32 cellular contexts compared by ENCODE assay signal in the genomic region with DNA sequence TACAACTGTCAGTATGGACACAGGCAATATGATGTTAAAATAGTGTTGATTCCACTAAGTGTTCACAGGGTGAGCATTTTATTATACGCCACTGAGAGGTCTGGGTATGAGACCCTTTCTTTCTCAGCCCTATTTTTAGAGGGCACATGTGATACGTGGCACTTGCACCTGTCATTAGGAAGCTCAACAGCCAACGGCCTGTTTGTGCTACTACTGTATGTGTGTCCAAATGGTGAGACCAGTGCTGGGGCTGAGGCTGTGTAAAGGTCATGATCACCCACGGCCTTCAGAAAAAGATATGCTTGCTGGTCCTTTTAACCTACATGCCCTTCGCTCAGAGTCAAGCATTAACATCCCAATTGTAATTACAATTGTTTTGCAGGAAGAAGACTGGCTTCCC.
DNase-seq lines count a peak whose midpoint lies in the region; ATAC-seq, FAIRE-seq and TF ChIP-seq lines count a peak whose summit lies in the region.
"Had no signal": no experiment of that assay in that cellular context is flagged by ENCODE, and none has a peak within 500 bp of the region (broad histone marks: within the 10 kb centered on the region; RNA-seq: fewer than 3 reads in every experiment).

No MANE protein-coding gene starts in this region.

- intact Hi-C loops in IMR-90 (cut with micrococcal nuclease): no loop called here

- H3K4me2 ChIP-seq in IMR-90 (ENCODE audit: low read depth, low read length) (no peak overlapping the region), H1 (ENCODE audit: insufficient read depth in 1 of 2, low read depth in 2 of 2, low read length in 2 of 2) (no peak overlapping the region)

- H2BK5ac ChIP-seq in IMR-90 (ENCODE audit: low read depth, low read length, poor library complexity, severe bottlenecking) (no peak overlapping the region), H1 (ENCODE audit: low read depth, low read length) (no peak overlapping the region)

- H3K4me3 ChIP-seq in IMR-90 (ENCODE audit: insufficient read depth, low read depth, low read length) (no peak overlapping the region), H1 (ENCODE audit: extremely low read depth in 1 of 4, insufficient read depth in 2 of 4, low read depth in 3 of 4, low read length in 4 of 4) (no peak overlapping the region)
- H3K4me3 ChIP-seq: dorsolateral prefrontal cortex, esophagus squamous epithelium, thoracic aorta had no signal

- H3K27ac ChIP-seq in IMR-90 (ENCODE audit: insufficient read depth, low read length) (no peak overlapping the region), H1 (ENCODE audit: low read depth, low read length) (no peak overlapping the region), foreskin keratinocyte (no peak overlapping the region)
- H3K27ac ChIP-seq: 22Rv1, brain microvascular endothelial cell, C4-2B, dorsolateral prefrontal cortex, esophagus squamous epithelium, thoracic aorta, VCaP had no signal

- CTCF ChIA-PET in IMR-90 (lab: Yijun Ruan, JAX): interaction anchor here (0.6 to 0.7 kb wide), 3 partner anchors 13 to 646 kb away, joined by 4 to 6 read pairs (median 5); no protein-coding TSS in a partner anchor
- CTCF ChIA-PET in H1 (lab: Charles Lee; ENCODE audit: partially characterized antibody): interaction anchor here (1.2 kb wide), 1 partner anchor 62 kb away, joined by 3 read pairs; no protein-coding TSS in a partner anchor

- POLR2A ChIA-PET in IMR-90 (lab: Charles Lee; ENCODE audit: unreplicated experiment) (no interaction called here), H1 (lab: Charles Lee; ENCODE audit: partially characterized antibody) (no interaction called here)

- ATAC-seq in IMR-90 (ENCODE audit: low read depth) (no peak), foreskin keratinocyte (no peak)
- ATAC-seq: natural killer cell treated with Interleukin-12 subunit alpha and Interleukin-12 subunit beta and Interleukin-15 and Interleukin-18, amount 100 ng/mL, for 72 hours; stimulated activated naive CD8-positive, alpha-beta T cell treated with anti-CD3 and anti-CD28 coated beads, Interleukin-15, amount 100 ng/mL, for 72 hours had no signal

- H2BK15ac ChIP-seq in IMR-90 (ENCODE audit: low read depth, low read length): no peak overlapping the region; the same call in 2 of the 3 replicates
- no peak overlapping the region for H2BK15ac ChIP-seq in H1 (ENCODE audit: low read length)

- BruUV-seq in IMR-90 (replicated peaks; lab: Mats Ljungman, UMichigan): no TSS peak

- H3K56ac ChIP-seq in IMR-90 (ENCODE audit: extremely low read depth, insufficient read depth, low read length) (no peak overlapping the region), H1 (replicated peaks; ENCODE audit: insufficient read length, low read depth, low read length) (no peak overlapping the region)

- TF ChIP-seq CTCF in IMR-90 (conservative IDR thresholded peaks at IDR 0.05; ENCODE audit: low read depth, low read length) (no peak), H1 (IDR thresholded peaks at IDR 0.05; ENCODE audit: control extremely low read depth in 1 of 3, insufficient read depth in 1 of 3, low read depth in 1 of 3, low read length in 3 of 3) (no peak), foreskin keratinocyte (conservative IDR thresholded peaks at IDR 0.05) (no peak)

- H3K18ac ChIP-seq in IMR-90 (ENCODE audit: low read depth, low read length): no peak overlapping the region
- H3K18ac ChIP-seq in H1 (ENCODE audit: extremely low read depth, low read length): no peak overlapping the region

- DNase-seq in DMS53 (lab: John Stamatoyannopoulos, UW) (peak; percentile 28), DMS53 treated with DMSO at 0.1 percent for 48 hours (lab: John Stamatoyannopoulos, UW; ENCODE audit: unreplicated experiment) (no peak), IMR-90 (no peak), H1 (ENCODE audit: low read depth in 1 of 2, low spot score in 2 of 2) (no peak), myocyte (ENCODE audit: low read depth) (peak; percentile 87), foreskin keratinocyte (no peak)
- no peak for DNase-seq in effector CD8-positive, alpha-beta T cell (lab: John Stamatoyannopoulos, UW)
- DNase-seq in activated CD4-positive, alpha-beta T cell treated with anti-CD3 and anti-CD28 coated beads for 1 hour: no peak
- DNase-seq: activated CD4-positive, alpha-beta T cell treated with anti-CD3 and anti-CD28 coated beads, Interleukin-2, amount 10 ng/mL, durations not matched to agents 24 days and 14 days; activated CD8-positive, alpha-beta memory T cell treated with anti-CD3 and anti-CD28 coated beads for 24 hours; activated naive CD4-positive, alpha-beta T cell treated with anti-CD3 and anti-CD28 coated beads, Interleukin-2, amount 50 U/mL, for 16 hours; activated T-cell treated with anti-CD3 and anti-CD28 coated beads for 4 hours; amniotic stem cell; brain microvascular endothelial cell; Caco-2; DND-41; dorsolateral prefrontal cortex; esophagus squamous epithelium; foreskin melanocyte; KG1; NCI-H1417 treated with DMSO at 0.1 percent for 48 hours; NCI-H2081 treated with DMSO at 0.1 percent for 48 hours; NCI-H2227 treated with DMSO at 0.1 percent for 48 hours; NCI-H69; stimulated activated naive CD8-positive, alpha-beta T cell treated with anti-CD3 and anti-CD28 coated beads, Interleukin-15, amount 100 ng/mL, for 72 hours had no signal

- H3K9ac ChIP-seq in IMR-90 (ENCODE audit: low read depth, low read length) (no peak overlapping the region), H1 (replicated peaks in 1 of 4; ENCODE audit: extremely low read depth in 1 of 4, low read depth in 3 of 4, low read length in 3 of 4) (no peak overlapping the region)

- H3K79me1 ChIP-seq in IMR-90 (ENCODE audit: low read depth in 1 of 2, low read length in 2 of 2) (no peaks in the 10 kb centered on the region), H1 (ENCODE audit: low read depth, low read length) (no peaks in the 10 kb centered on the region)

- H2AK5ac ChIP-seq in IMR-90 (ENCODE audit: low read depth, low read length): peak overlapping the region; percentile 71; the same call in 1 of the 2 replicates
- no peak overlapping the region for H2AK5ac ChIP-seq in H1 (ENCODE audit: low read depth, low read length)

- H4K8ac ChIP-seq in IMR-90 (ENCODE audit: low read depth in 2 of 2, low read length in 2 of 2): no peak overlapping the region
- no peak overlapping the region for H4K8ac ChIP-seq in H1 (ENCODE audit: extremely low read depth, insufficient read depth, low read length)

- no peak for FAIRE-seq in H1 (lab: Jason Lieb, UNC)
- FAIRE-seq: H54, urothelium cell line had no signal

- TF ChIP-seq POLR2A in IMR-90 (IDR thresholded peaks at IDR 0.05; ENCODE audit: low read depth, low read length): no peak
- TF ChIP-seq POLR2A in H1 (IDR thresholded peaks at IDR 0.05; ENCODE audit: control extremely low read depth in 1 of 2, low read depth in 2 of 2, low read length in 2 of 2): no peak

- H3K79me2 ChIP-seq in H1 (ENCODE audit: control insufficient read depth in 1 of 2, insufficient read depth in 2 of 2, low read length in 2 of 2): no peaks in the 10 kb centered on the region

- no peaks in the 10 kb centered on the region for H4K20me1 ChIP-seq in IMR-90 (ENCODE audit: insufficient read depth, low read length)
- no peaks in the 10 kb centered on the region for H4K20me1 ChIP-seq in H1 (replicated peaks in 1 of 2; ENCODE audit: control insufficient read depth in 1 of 2, insufficient read depth in 2 of 2, low read length in 2 of 2)

- H3K27me3 ChIP-seq in IMR-90 (ENCODE audit: control insufficient read depth, insufficient read depth, low read length): no peaks in the 10 kb centered on the region
- H3K27me3 ChIP-seq in H1 (replicated peaks in 1 of 4; ENCODE audit: control insufficient read depth in 3 of 4, extremely low read depth in 1 of 4, insufficient read depth in 3 of 4, low read length in 3 of 4): no peaks in the 10 kb centered on the region
- no peaks in the 10 kb centered on the region for H3K27me3 ChIP-seq in foreskin keratinocyte
- H3K27me3 ChIP-seq: brain microvascular endothelial cell, dorsolateral prefrontal cortex, esophagus squamous epithelium had no signal

- TF ChIP-seq RAD21 in IMR-90 (IDR thresholded peaks at IDR 0.05; ENCODE audit: low read length) (no peak), H1 (IDR thresholded peaks at IDR 0.05 in 1 of 2, conservative IDR thresholded peaks at IDR 0.05 in 1 of 2; ENCODE audit: low read depth in 2 of 2, low read length in 2 of 2) (no peak)

- WGBS in IMR-90 (ENCODE audit: extremely low coverage in 2 of 2, insufficient read length in 1 of 2), 2 experiments: no CpG with 5 or more reads among the region's 5 CpGs
- WGBS in H1 (ENCODE audit: extremely low coverage in 1 of 2, insufficient coverage in 1 of 2, insufficient read length in 1 of 2, insufficient replicate concordance in 2 of 2, low coverage in 1 of 2, low lambda C conversion rate in 2 of 2, missing lambda C conversion rate in 1 of 2), 2 experiments: 78% methylated on average over 5 of the region's 5 CpGs; no CpG with 5 or more reads in 1 of the 2 experiments

- dilution Hi-C loops in IMR-90 (cut with HindIII; ENCODE audit: low sequenced_read_pairs, unreplicated experiment): no loop called here

- H3K4me1 ChIP-seq in IMR-90 (ENCODE audit: control insufficient read depth, insufficient read depth, low read length): peaks cover 6% of the 10 kb centered on the region; the same call in 1 of the 2 replicates
- peaks cover 0 to 2% (median 0%) of the 10 kb centered on the region in 4 experiments; a peak in 2 of 7 replicates for H3K4me1 ChIP-seq in H1 (replicated peaks in 1 of 4; ENCODE audit: control insufficient read depth in 3 of 4, insufficient read depth in 4 of 4, low read length in 3 of 4)
- no peaks in the 10 kb centered on the region for H3K4me1 ChIP-seq in foreskin keratinocyte
- H3K4me1 ChIP-seq: Caco-2, esophagus squamous epithelium had no signal

- no peak overlapping the region for H2BK12ac ChIP-seq in H1 (ENCODE audit: low read depth, low read length)

- peaks cover 4% of the 10 kb centered on the region; the same call in 1 of the 2 replicates for H3K9me1 ChIP-seq in IMR-90 (ENCODE audit: insufficient read depth, low read length)

- H3K14ac ChIP-seq in IMR-90 (replicated peaks; ENCODE audit: low read depth, low read length) (no peak overlapping the region), H1 (ENCODE audit: insufficient read length) (no peak overlapping the region)

- H2AFZ ChIP-seq in IMR-90 (replicated peaks; ENCODE audit: low read length, poor library complexity) (no peak overlapping the region), H1 (ENCODE audit: low read length) (0 out of 2 replicates have a peak overlapping the region, but pooled peaks have one; percentile 65)

- H3K9me3 ChIP-seq in IMR-90 (ENCODE audit: control insufficient read depth, insufficient read depth, low read length) (no peaks in the 10 kb centered on the region), H1 (ENCODE audit: insufficient read depth in 2 of 2, low read depth in 1 of 2, low read length in 1 of 2) (no peaks in the 10 kb centered on the region)
- H3K9me3 ChIP-seq: Caco-2, esophagus squamous epithelium, thoracic aorta had no signal

- H3K36me3 ChIP-seq in IMR-90 (ENCODE audit: control insufficient read depth, insufficient read depth, low read length) (no peaks in the 10 kb centered on the region), H1 (ENCODE audit: control insufficient read depth in 2 of 4, insufficient read depth in 4 of 4, low read length in 3 of 4) (no peaks in the 10 kb centered on the region)
- H3K36me3 ChIP-seq: brain microvascular endothelial cell, esophagus squamous epithelium, thoracic aorta had no signal

- H3K23me2 ChIP-seq in H1 (ENCODE audit: low read depth, low read length): no peaks in the 10 kb centered on the region

- TF ChIP-seq EP300 in H1 (IDR thresholded peaks at IDR 0.05; ENCODE audit: borderline replicate concordance in 1 of 2, low read depth in 2 of 2, low read length in 2 of 2): no peak

- H2BK120ac ChIP-seq in IMR-90 (ENCODE audit: low read depth, low read length): no peak overlapping the region
- H2BK120ac ChIP-seq in H1 (replicated peaks; ENCODE audit: low read depth, low read length): no peak overlapping the region

- H3K23ac ChIP-seq in IMR-90 (ENCODE audit: low read depth, low read length): no peak overlapping the region
- H3K23ac ChIP-seq in H1 (ENCODE audit: insufficient read length): no peak overlapping the region

- H3K4ac ChIP-seq in IMR-90 (ENCODE audit: low read depth, low read length) (no peak overlapping the region), H1 (replicated peaks; ENCODE audit: insufficient read length, low read depth, low read length) (no peak overlapping the region)

- H4K5ac ChIP-seq in IMR-90 (ENCODE audit: low read depth, low read length) (no peak overlapping the region), H1 (ENCODE audit: insufficient read length, low read depth, low read length) (no peak overlapping the region)

- no peak overlapping the region for H4K91ac ChIP-seq in IMR-90 (ENCODE audit: insufficient read depth, low read depth, low read length)
- H4K91ac ChIP-seq in H1 (replicated peaks; ENCODE audit: insufficient read length, low read length): no peak overlapping the region

- H2AK9ac ChIP-seq in IMR-90 (replicated peaks; ENCODE audit: low read depth, low read length, poor library complexity): no peak overlapping the region

- in situ Hi-C loops in IMR-90 (cut with MboI; ENCODE audit: low sequenced_read_pairs): no loop called here

- H2BK20ac ChIP-seq in IMR-90 (ENCODE audit: low read depth, low read length) (no peak overlapping the region), H1 (ENCODE audit: low read length) (no peak overlapping the region)

Comparison
In these comparisons a context has a peak if more than half of its experiments do, and no peak if none do; other contexts are left out.
1. DNase-seq: peak in DMS53 (single experiment) and myocyte (single experiment); none in DMS53 treated with DMSO at 0.1 percent for 48 hours (single experiment), IMR-90 (single experiment), H1 (0 of 2), foreskin keratinocyte (0 of 2), effector CD8-positive, alpha-beta T cell (single experiment) and activated CD4-positive, alpha-beta T cell treated with anti-CD3 and anti-CD28 coated beads for 1 hour (single experiment).